In genomic region chr7:70318511-70318910, GRCh38 we compare ENCODE assay signal across 17 cellular contexts.
"Had no signal": no experiment of that assay in that cellular context is flagged by ENCODE, and none has a peak within 500 bp of the region (broad histone marks: within the 10 kb centered on the region; RNA-seq: fewer than 3 reads in every experiment).

No MANE protein-coding gene starts in this region.

- H3K36me3 ChIP-seq: ascending aorta, breast epithelium, gastrocnemius medialis, left lung, thyroid gland had no signal

- H3K4me1 ChIP-seq: breast epithelium, gastrocnemius medialis, left lung had no signal

- DNase-seq: activated CD4-positive, alpha-beta T cell treated with anti-CD3 and anti-CD28 coated beads for 48 hours; activated naive CD4-positive, alpha-beta T cell; cerebellar nuclear complex; cortex of kidney; gastrocnemius medialis; head of caudate nucleus; left lung; stimulated activated CD4-positive, alpha-beta T cell treated with anti-CD3 and anti-CD28 coated beads, Interleukin-4, amount 100 ng/mL, for 24 hours; thyroid gland had no signal

- H3K9me3 Mint-ChIP-seq: mesothelial cell of epicardium; nephron; stimulated activated memory B cell treated with anti-CD40 and anti-IgM and Interleukin-4, amounts not matched to agents 10 μg/mL and 1 μg/mL and 100 μg/mL, for 72 hours had no signal

- H3K27me3 Mint-ChIP-seq: stimulated activated memory B cell treated with anti-CD40 and anti-IgM and Interleukin-4, amounts not matched to agents 10 μg/mL and 1 μg/mL and 100 μg/mL, for 72 hours had no signal

- H3K4me3 ChIP-seq: ascending aorta, breast epithelium, gastrocnemius medialis, left lung, smooth muscle cell, thyroid gland had no signal

- ATAC-seq: esophagus mucosa; gastrocnemius medialis; left lung; sciatic nerve; stimulated activated memory B cell treated with anti-CD40 and anti-IgM and Interleukin-4, amounts not matched to agents 10 μg/mL and 1 μg/mL and 100 μg/mL, for 72 hours had no signal

- H3K27ac ChIP-seq: ascending aorta, breast epithelium, gastrocnemius medialis, thyroid gland had no signal

- H3K36me3 Mint-ChIP-seq: mesothelial cell of epicardium had no signal

- H3K4me1 Mint-ChIP-seq: stimulated activated memory B cell treated with anti-CD40 and anti-IgM and Interleukin-4, amounts not matched to agents 10 μg/mL and 1 μg/mL and 100 μg/mL, for 72 hours had no signal

- H3K27me3 ChIP-seq: ascending aorta, breast epithelium, gastrocnemius medialis, left lung, thyroid gland had no signal

- H3K4me3 Mint-ChIP-seq: mesothelial cell of epicardium; nephron; stimulated activated memory B cell treated with anti-CD40 and anti-IgM and Interleukin-4, amounts not matched to agents 10 μg/mL and 1 μg/mL and 100 μg/mL, for 72 hours had no signal

- H3K9me3 ChIP-seq: ascending aorta, breast epithelium, gastrocnemius medialis, left lung, thyroid gland had no signal

- H3K27ac Mint-ChIP-seq: mesothelial cell of epicardium; nephron; stimulated activated memory B cell treated with anti-CD40 and anti-IgM and Interleukin-4, amounts not matched to agents 10 μg/mL and 1 μg/mL and 100 μg/mL, for 72 hours had no signal
